ENCODE assay signal across 8 cellular contexts in the genomic region with DNA sequence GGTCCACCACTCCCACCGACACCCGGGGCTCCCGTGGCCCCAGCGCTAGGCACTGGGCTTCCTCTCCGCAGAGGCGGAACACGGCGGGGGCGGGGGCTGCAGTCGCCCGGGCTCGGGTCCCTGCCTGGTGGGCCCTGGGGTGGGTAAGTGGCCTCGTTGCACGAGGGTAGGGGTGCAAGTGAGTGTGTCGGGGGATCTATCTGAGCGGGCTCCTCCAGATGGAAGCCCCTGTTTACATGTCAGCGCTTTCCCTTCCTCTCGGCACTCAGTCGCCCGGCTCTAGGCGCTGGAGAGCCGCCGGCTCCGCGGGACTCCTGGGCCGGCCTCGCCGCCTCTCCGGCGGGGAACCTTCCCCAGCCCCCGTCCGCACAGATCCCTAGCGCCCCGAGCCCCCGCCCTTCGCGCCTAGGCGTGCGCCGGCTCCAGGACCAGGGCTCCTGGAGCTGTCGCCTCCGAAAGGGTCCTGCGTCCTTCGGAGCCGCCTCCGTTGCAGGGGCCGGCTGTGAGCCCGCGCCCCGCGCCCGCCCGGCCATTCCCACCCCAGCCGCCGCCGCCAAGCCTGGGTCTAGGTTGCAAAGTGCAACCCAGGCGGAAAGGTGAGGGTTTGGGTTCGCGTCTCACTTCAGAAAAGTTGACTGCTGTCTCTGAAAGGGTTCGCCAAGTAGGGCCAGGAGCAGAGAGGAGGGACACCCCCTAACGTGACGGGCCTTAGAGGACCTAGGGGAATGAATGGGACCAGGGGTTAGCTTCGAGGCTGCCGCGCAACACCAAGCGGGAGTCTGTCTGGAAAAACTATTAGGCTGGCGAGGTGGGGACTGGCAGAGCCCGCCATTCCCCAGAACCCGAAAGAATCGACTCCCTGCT. TPM values are rescaled to one million over a fixed set of nuclear protein-coding genes. Genes with fewer than 3 reads are reported as not detected.
DNase-seq lines count a peak whose midpoint lies in the region; TF ChIP-seq lines count a peak whose summit lies in the region.

No MANE protein-coding gene starts in this region.

- H3K27me3 Mint-ChIP-seq in immature natural killer cell (ENCODE audit: low read depth in 3 of 3): peaks cover 17 to 31% (median 28%) of the 10 kb centered on the region in 3 donors
- no peaks in the 10 kb centered on the region for H3K27me3 Mint-ChIP-seq in stimulated activated naive CD8-positive, alpha-beta T cell treated with anti-CD3 and anti-CD28 coated beads, Interleukin-15, Interleukin-2, amounts not matched to agents 100 ng/mL and 50 ng/mL, for 24 hours

- peaks cover 57 to 64% of the 10 kb centered on the region in 2 donors for H3K4me1 Mint-ChIP-seq in immature natural killer cell
- H3K4me1 Mint-ChIP-seq in stimulated activated naive CD8-positive, alpha-beta T cell treated with anti-CD3 and anti-CD28 coated beads, Interleukin-15, Interleukin-2, amounts not matched to agents 100 ng/mL and 50 ng/mL, for 24 hours (ENCODE audit: low read depth): peaks cover 58% of the 10 kb centered on the region

- H3K36me3 ChIP-seq in KOPT-K1 (ENCODE audit: insufficient read depth, low read length) (no peaks in the 10 kb centered on the region), adrenal gland (replicated peaks in 1 of 2) (no peaks in the 10 kb centered on the region)

- peak overlapping the region; percentile 96 to 100 (median 97) for H3K4me3 Mint-ChIP-seq in immature natural killer cell
- H3K4me3 Mint-ChIP-seq in stimulated activated naive CD8-positive, alpha-beta T cell treated with anti-CD3 and anti-CD28 coated beads, Interleukin-15, Interleukin-2, amounts not matched to agents 100 ng/mL and 50 ng/mL, for 24 hours: peak overlapping the region; percentile 85

- peak overlapping the region; percentile 78 for H3K27ac ChIP-seq in KOPT-K1 (ENCODE audit: low read depth, low read length, poor library complexity, severe bottlenecking)
- H3K27ac ChIP-seq in adrenal gland: peak overlapping the region; percentile 17 to 96 (median 82)

- peak overlapping the region; percentile 92 to 99 (median 96) for H3K27ac Mint-ChIP-seq in immature natural killer cell
- peak overlapping the region; percentile 88 for H3K27ac Mint-ChIP-seq in stimulated activated naive CD8-positive, alpha-beta T cell treated with anti-CD3 and anti-CD28 coated beads, Interleukin-15, Interleukin-2, amounts not matched to agents 100 ng/mL and 50 ng/mL, for 24 hours

- no peak for TF ChIP-seq POLR2A in adrenal gland (IDR thresholded peaks at IDR 0.05)

- peaks cover 7% of the 10 kb centered on the region for H3K27me3 ChIP-seq in adrenal gland

- H3K36me3 Mint-ChIP-seq in immature natural killer cell: peaks cover 0 to 5% (median 0%) of the 10 kb centered on the region in 3 donors
- H3K36me3 Mint-ChIP-seq in stimulated activated naive CD8-positive, alpha-beta T cell treated with anti-CD3 and anti-CD28 coated beads, Interleukin-15, Interleukin-2, amounts not matched to agents 100 ng/mL and 50 ng/mL, for 24 hours (ENCODE audit: low read depth): no peaks in the 10 kb centered on the region

- intact Hi-C loops in adrenal gland (cut with DNase I): no loop called here

- peak overlapping the region in 2 of 4 donors; percentile 34 to 75 for H3K4me3 ChIP-seq in adrenal gland

- H3K4me1 ChIP-seq in adrenal gland (replicated peaks in 1 of 2): peaks cover 0 to 16% of the 10 kb centered on the region in 2 donors

- WGBS in adrenal gland, 4 donors: 4 to 14% (median 6%) methylated on average over 14 to 70 of the region's 70 CpGs

- TF ChIP-seq CTCF in adrenal gland (IDR thresholded peaks at IDR 0.05): no peak

- no peaks in the 10 kb centered on the region for H3K9me3 Mint-ChIP-seq in immature natural killer cell
- H3K9me3 Mint-ChIP-seq in stimulated activated naive CD8-positive, alpha-beta T cell treated with anti-CD3 and anti-CD28 coated beads, Interleukin-15, Interleukin-2, amounts not matched to agents 100 ng/mL and 50 ng/mL, for 24 hours: no peaks in the 10 kb centered on the region

- peak; percentile 80 for DNase-seq in activated effector memory CD4-positive, alpha-beta T cell treated with anti-CD3 and anti-CD28 coated beads, Interleukin-2, amount 50 U/mL, for 16 hours
- no peak for DNase-seq in activated effector memory CD4-positive, alpha-beta T cell treated with Interleukin-2 at 50 U/mL for 16 hours
- DNase-seq in adrenal gland: peak in 1 of 7 donors; percentile 14
- DNase-seq in immature natural killer cell: peak in 2 of 3 donors; percentile 22 to 35
- DNase-seq in NCI-H2081 (lab: John Stamatoyannopoulos, UW): no peak
- DNase-seq in effector CD4-positive, alpha-beta T cell: no peak

- H3K9me3 ChIP-seq in KOPT-K1 (ENCODE audit: insufficient read depth, low read length, poor library complexity, severe bottlenecking) (no peaks in the 10 kb centered on the region), adrenal gland (replicated peaks in 1 of 3) (no peaks in the 10 kb centered on the region)

RNA-seq across cellular contexts. Expression of a gene that starts 1.0 kb away (rescaled TPM):
- 10 to 100 TPM in 5 of 8 donors, 1 to 10 TPM in 3; 2.4 to 21.3 (median 16.9) TPM for total RNA-seq in adrenal gland
- 1 to 10 TPM; 5.2 to 9.7 (median 5.8) TPM for polyA plus RNA-seq in adrenal gland
- 100 to 1,000 TPM in 1 of 3 donors, 10 to 100 TPM in 2; 52.2 to 113 (median 61.1) TPM for polyA plus RNA-seq in immature natural killer cell

Comparison
In these comparisons a context has a peak if more than half of its experiments do, and no peak if none do; other contexts are left out.
1. DNase-seq: peak in activated effector memory CD4-positive, alpha-beta T cell treated with anti-CD3 and anti-CD28 coated beads, Interleukin-2, amount 50 U/mL, for 16 hours (single experiment) and immature natural killer cell (2 of 3); none in activated effector memory CD4-positive, alpha-beta T cell treated with Interleukin-2 at 50 U/mL for 16 hours (single experiment), NCI-H2081 (0 of 2) and effector CD4-positive, alpha-beta T cell (single experiment).
2. RNA of a gene that starts 1.0 kb away (polyA plus RNA-seq): 52.2 to 113 TPM in immature natural killer cell; 5.2 to 9.7 TPM in adrenal gland; every median in the first group is over 4 times any median in the second.